Comparison of ENCODE assay signal across 8 cellular contexts in genomic region chr2:55611997-55612396, GRCh38.
"Had no signal": no experiment of that assay in that cellular context is flagged by ENCODE, and none has a peak within 500 bp of the region (broad histone marks: within the 10 kb centered on the region; RNA-seq: fewer than 3 reads in every experiment).

No MANE protein-coding gene starts in this region.

- H3K9me3 Mint-ChIP-seq: GM23338, H9, IgD-negative memory B cell had no signal

- H3K4me2 ChIP-seq: GM23338 had no signal

- FAIRE-seq: H1, H54, HTR-8/SVneo had no signal

- H3K27ac Mint-ChIP-seq: GM23338, H9 had no signal

- H3K4me3 Mint-ChIP-seq: GM23338, H9, IgD-negative memory B cell had no signal

- ATAC-seq: GM23338 had no signal

- H2AFZ ChIP-seq: GM23338 had no signal

- H3K27me3 Mint-ChIP-seq: IgD-negative memory B cell had no signal

- H3K4me3 ChIP-seq: GM23338 had no signal

- DNase-seq: H9, HCEC 1CT, KG1 had no signal
